ENCODE assay signal across 11 cellular contexts in genomic region chr5:171850354-171850947, GRCh38.
DNase-seq lines count a peak whose midpoint lies in the region; ATAC-seq, FAIRE-seq and TF ChIP-seq lines count a peak whose summit lies in the region.
"Had no signal": no experiment of that assay in that cellular context is flagged by ENCODE, and none has a peak within 500 bp of the region (broad histone marks: within the 10 kb centered on the region; RNA-seq: fewer than 3 reads in every experiment).

No MANE protein-coding gene starts in this region.

- H3F3A ChIP-seq in MM.1S (ENCODE audit: insufficient read depth, low read length) = no peaks in the 10 kb centered on the region

- H3K4me1 Mint-ChIP-seq in neural crest cell = peaks cover 13% of the 10 kb centered on the region

- no peak overlapping the region for H3K4me3 Mint-ChIP-seq in neural crest cell
- H3K4me3 Mint-ChIP-seq: activated T-cell treated with anti-CD3 and anti-CD28 coated beads, Interleukin-2, amount 50 U/mL, for 24 hours had no signal

- H3K9me3 Mint-ChIP-seq in neural crest cell = no peaks in the 10 kb centered on the region
- H3K9me3 Mint-ChIP-seq: activated T-cell treated with anti-CD3 and anti-CD28 coated beads, Interleukin-2, amount 50 U/mL, for 24 hours had no signal

- no peaks in the 10 kb centered on the region for H3K9me2 ChIP-seq in MM.1S (replicated peaks; ENCODE audit: insufficient read depth, low read length)

- H3K27me3 ChIP-seq in MM.1S (replicated peaks; ENCODE audit: insufficient read depth, low read length) (no peaks in the 10 kb centered on the region), small intestine (ENCODE audit: control insufficient read depth in 2 of 2, insufficient read depth in 2 of 2, low read length in 2 of 2) (no peaks in the 10 kb centered on the region)

- H3K27me3 Mint-ChIP-seq in neural crest cell (ENCODE audit: low read depth) = no peaks in the 10 kb centered on the region
- H3K27me3 Mint-ChIP-seq: activated T-cell treated with anti-CD3 and anti-CD28 coated beads, Interleukin-2, amount 50 U/mL, for 24 hours had no signal

- H3K9ac ChIP-seq in MM.1S (ENCODE audit: low read length) = no peak overlapping the region

- no peaks in the 10 kb centered on the region for H3K9me3 ChIP-seq in MM.1S (replicated peaks; ENCODE audit: insufficient read depth, low read length)
- no peaks in the 10 kb centered on the region for H3K9me3 ChIP-seq in small intestine (ENCODE audit: control insufficient read depth, low read depth)

- FAIRE-seq in small intestine (lab: Jason Lieb, UNC) = no peak
- FAIRE-seq: A204.1 had no signal

- H3K36me3 ChIP-seq in MM.1S (replicated peaks; ENCODE audit: insufficient read depth, low read length) = no peaks in the 10 kb centered on the region
- no peaks in the 10 kb centered on the region for H3K36me3 ChIP-seq in small intestine (ENCODE audit: control insufficient read depth in 2 of 2, insufficient read depth in 2 of 2, low read length in 2 of 2)

- H3K27ac Mint-ChIP-seq in neural crest cell (ENCODE audit: unreplicated experiment) = no peak overlapping the region
- H3K27ac Mint-ChIP-seq: activated T-cell treated with anti-CD3 and anti-CD28 coated beads, Interleukin-2, amount 50 U/mL, for 24 hours had no signal

- H3K4me1 ChIP-seq in MM.1S (ENCODE audit: low read length) (no peaks in the 10 kb centered on the region), small intestine (ENCODE audit: control insufficient read depth in 2 of 2, insufficient read depth in 1 of 2, low read depth in 1 of 2, low read length in 1 of 2) (no peaks in the 10 kb centered on the region)

- H2AFZ ChIP-seq in MM.1S (ENCODE audit: low read length) = no peak overlapping the region

- DNase-seq in DMS 273 (lab: John Stamatoyannopoulos, UW; ENCODE audit: unreplicated experiment) (peak; percentile 56), DMS 273 treated with DMSO at 0.1 percent for 48 hours (lab: John Stamatoyannopoulos, UW) (no peak), MM.1S (peak; percentile 10), cerebellar cortex (ENCODE audit: low spot score) (peak; percentile 23), neural crest cell (ENCODE audit: low read depth, low spot score) (no peak), small intestine (no peak), superior temporal gyrus (ENCODE audit: extremely low spot score) (no peak)
- DNase-seq: activated T-cell treated with anti-CD3 and anti-CD28 coated beads, Interleukin-2, amount 50 U/mL, for 24 hours; NCI-H187 treated with DMSO at 0.1 percent for 48 hours had no signal

- H3K27ac ChIP-seq in MM.1S (ENCODE audit: low read length) (no peak overlapping the region), small intestine (ENCODE audit: low read depth in 1 of 2, low read length in 1 of 2) (no peak overlapping the region)

- no peak for ATAC-seq in GM18498 (IDR thresholded peaks at IDR 0.05; ENCODE audit: unreplicated experiment)

- WGBS in small intestine, 3 donors = 77 to 89% (median 88%) methylated on average over 9 of the region's 9 CpGs

- peaks cover 5% of the 10 kb centered on the region for H3K36me3 Mint-ChIP-seq in neural crest cell (ENCODE audit: low read depth)

- no peak overlapping the region for H3K4me3 ChIP-seq in MM.1S (ENCODE audit: low read length)
- H3K4me3 ChIP-seq in small intestine (ENCODE audit: low read depth in 1 of 2, low read length in 2 of 2) = no peak overlapping the region

- H4K20me1 ChIP-seq in MM.1S (ENCODE audit: insufficient read depth, low read length) = no peaks in the 10 kb centered on the region

- no peak overlapping the region for H3K4me2 ChIP-seq in MM.1S (ENCODE audit: low read depth, low read length)

- TF ChIP-seq CTCF in MM.1S (IDR thresholded peaks at IDR 0.05; ENCODE audit: low read length) (peak; percentile 35), neural crest cell (conservative IDR thresholded peaks at IDR 0.05) (peak; percentile 59)

- H3K79me2 ChIP-seq in MM.1S (ENCODE audit: low read length) = no peaks in the 10 kb centered on the region

Comparison
In these comparisons a context has a peak if more than half of its experiments do, and no peak if none do; other contexts are left out.
1. DNase-seq: peak in DMS 273 (single experiment), MM.1S (single experiment) and cerebellar cortex (single experiment); none in DMS 273 treated with DMSO at 0.1 percent for 48 hours (single experiment), neural crest cell (single experiment), small intestine (single experiment) and superior temporal gyrus (single experiment).